ENCODE assay signal across 11 cellular contexts in genomic region chr16:48617711-48618148, GRCh38. TPM values are rescaled to one million over a fixed set of nuclear protein-coding genes. Genes with fewer than 3 reads are reported as not detected.
DNase-seq lines count a peak whose midpoint lies in the region; FAIRE-seq and TF ChIP-seq lines count a peak whose summit lies in the region.
"Had no signal": no experiment of that assay in that cellular context is flagged by ENCODE, and none has a peak within 500 bp of the region (broad histone marks: within the 10 kb centered on the region; RNA-seq: fewer than 3 reads in every experiment).

No MANE protein-coding gene starts in this region.

- H3K36me3 Mint-ChIP-seq in brain: no peaks in the 10 kb centered on the region
- H3K36me3 Mint-ChIP-seq: naive B cell had no signal

- no peak overlapping the region for H2AFZ ChIP-seq in smooth muscle cell (ENCODE audit: low read depth)

- DNase-seq in AG08396 (ENCODE audit: low spot score): peak; percentile 53
- DNase-seq in NCI-H128 (lab: John Stamatoyannopoulos, UW; ENCODE audit: unreplicated experiment): peak; percentile 26
- peak; percentile 37 for DNase-seq in inferior parietal cortex (ENCODE audit: extremely low spot score)
- DNase-seq in D721Med (ENCODE audit: insufficient read length, low spot score): no peak
- no peak for DNase-seq in NCI-H82 treated with DMSO at 0.1 percent for 48 hours (lab: John Stamatoyannopoulos, UW; ENCODE audit: unreplicated experiment)
- DNase-seq in smooth muscle cell (lab: John Stamatoyannopoulos, UW; ENCODE audit: unreplicated experiment): no peak
- DNase-seq in cortex of kidney (lab: John Stamatoyannopoulos, UW): no peak
- DNase-seq: endodermal cell, naive B cell had no signal

- TF ChIP-seq CTCF in brain (conservative IDR thresholded peaks at IDR 0.05): no peak
- no peak for TF ChIP-seq CTCF in D721Med (IDR thresholded peaks at IDR 0.05; ENCODE audit: insufficient read depth, missing control alignments)
- TF ChIP-seq CTCF in smooth muscle cell (IDR thresholded peaks at IDR 0.05; ENCODE audit: borderline replicate concordance, insufficient read depth, poor library complexity, severe bottlenecking): no peak

- H3K9me3 Mint-ChIP-seq in brain: no peaks in the 10 kb centered on the region
- H3K9me3 Mint-ChIP-seq: CD14-positive monocyte, endodermal cell, naive B cell had no signal

- H3K27me3 ChIP-seq in smooth muscle cell (ENCODE audit: low read depth): no peaks in the 10 kb centered on the region

- H3K9me3 ChIP-seq in smooth muscle cell (replicated peaks; ENCODE audit: low read depth): no peaks in the 10 kb centered on the region

- peaks cover 9% of the 10 kb centered on the region for H3K4me1 Mint-ChIP-seq in brain

- peaks cover 23% of the 10 kb centered on the region for H3K27me3 Mint-ChIP-seq in brain

- no peaks in the 10 kb centered on the region for H4K20me1 ChIP-seq in smooth muscle cell (ENCODE audit: low read depth)

- no peaks in the 10 kb centered on the region for H3K36me3 ChIP-seq in smooth muscle cell (ENCODE audit: low read depth)

- no peak overlapping the region for H3K9ac ChIP-seq in smooth muscle cell (ENCODE audit: low read depth)

- H3K4me3 ChIP-seq in smooth muscle cell: no peak overlapping the region

- H3K79me2 ChIP-seq in smooth muscle cell (ENCODE audit: low read depth): no peaks in the 10 kb centered on the region

- WGBS in smooth muscle cell (ENCODE audit: low lambda C conversion rate): 81% methylated on average over 4 of the region's 4 CpGs

- H3K27ac Mint-ChIP-seq in brain: peak overlapping the region in 4 of 5 experiments; percentile 44 to 89 (median 76)
- H3K27ac Mint-ChIP-seq: CD14-positive monocyte, endodermal cell, naive B cell had no signal

- FAIRE-seq in D721Med (lab: Jason Lieb, UNC): no peak

- no peak overlapping the region for H3K4me2 ChIP-seq in smooth muscle cell

- no peak overlapping the region for H3K27ac ChIP-seq in smooth muscle cell (ENCODE audit: low read depth)

- H3K4me3 Mint-ChIP-seq in brain: peak overlapping the region in 4 of 5 experiments; percentile 34 to 84 (median 52)
- H3K4me3 Mint-ChIP-seq: CD14-positive monocyte, endodermal cell, naive B cell had no signal

- no peaks in the 10 kb centered on the region for H3K4me1 ChIP-seq in smooth muscle cell (ENCODE audit: low read depth)

- H3F3A ChIP-seq in smooth muscle cell (ENCODE audit: low read depth): peaks cover 8% of the 10 kb centered on the region

RNA-seq across cellular contexts. Expression of gene N4BP1, which starts 7.8 kb away (rescaled TPM):
- polyA plus RNA-seq in brain (ENCODE audit: insufficient read depth, low read depth, low replicate concordance): 16.4 TPM
- 35.2 and 48.7 TPM in 2 replicates for total RNA-seq in smooth muscle cell
- 20.7 and 23.8 TPM in 2 replicates for polyA plus RNA-seq in smooth muscle cell

Comparison
In these comparisons a context has a peak if more than half of its experiments do, and no peak if none do; other contexts are left out.
1. DNase-seq: peak in AG08396 (single experiment), NCI-H128 (single experiment) and inferior parietal cortex (single experiment); none in D721Med (single experiment), NCI-H82 treated with DMSO at 0.1 percent for 48 hours (single experiment), smooth muscle cell (single experiment) and cortex of kidney (single experiment).